ENCODE assay signal across 33 cellular contexts in the genomic region with DNA sequence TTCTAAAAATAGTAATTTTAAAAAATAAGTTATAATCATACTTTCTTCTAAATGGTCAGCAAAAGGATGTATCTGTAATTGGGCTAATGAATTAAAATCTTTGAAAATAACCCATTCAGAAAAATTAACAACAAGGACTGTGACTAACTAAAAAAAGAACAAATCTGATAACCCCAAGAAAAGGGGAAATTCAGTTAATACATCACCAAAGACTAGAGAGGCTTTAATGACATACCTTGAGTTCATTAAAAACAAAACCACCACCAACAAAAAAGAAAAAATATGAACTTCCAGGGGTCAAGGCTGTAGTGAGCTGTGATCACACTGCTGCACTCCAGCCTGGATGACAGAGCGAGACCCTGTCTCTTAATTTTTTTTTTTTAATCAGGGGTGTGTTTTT.
DNase-seq lines count a peak whose midpoint lies in the region; ATAC-seq, FAIRE-seq and TF ChIP-seq lines count a peak whose summit lies in the region.
"Had no signal": no experiment of that assay in that cellular context is flagged by ENCODE, and none has a peak within 500 bp of the region (broad histone marks: within the 10 kb centered on the region; RNA-seq: fewer than 3 reads in every experiment).

No MANE protein-coding gene starts in this region.

- FAIRE-seq in A204.1 (lab: Jason Lieb, UNC) (peak; percentile 59), RCC 7860 (lab: Jason Lieb, UNC) (no peak)
- FAIRE-seq: colon, H1, small intestine had no signal

- WGBS in endodermal cell (ENCODE audit: insufficient coverage in 1 of 2, insufficient read length in 1 of 2), 2 experiments, result 100% methylated on average over 1 of the region's 1 CpG; no CpG with 5 or more reads in 1 of the 2 experiments
- WGBS in esophagus muscularis mucosa, result 94% methylated on average over 1 of the region's 1 CpG

- no peaks in the 10 kb centered on the region for H3K27me3 Mint-ChIP-seq in endodermal cell (ENCODE audit: insufficient read depth)
- H3K27me3 Mint-ChIP-seq in CD14-positive monocyte (ENCODE audit: low read depth in 3 of 3), result peaks cover 0 to 3% (median 0%) of the 10 kb centered on the region in 3 donors
- H3K27me3 Mint-ChIP-seq: activated CD4-positive, alpha-beta memory T cell treated with anti-CD3 and anti-CD28 coated beads, Interleukin-2, amount 10 ng/mL, durations not matched to agents 7 days and 5 days; natural killer cell treated with Interleukin-12 subunit alpha and Interleukin-12 subunit beta and Interleukin-15 and Interleukin-18, amount 100 ng/mL, for 72 hours had no signal

- ATAC-seq in GM19025 (IDR thresholded peaks at IDR 0.05; ENCODE audit: low read depth, unreplicated experiment) (peak; percentile 40), HG03108 (IDR thresholded peaks at IDR 0.05; ENCODE audit: unreplicated experiment) (peak; percentile 39), HG03469 (IDR thresholded peaks at IDR 0.05; ENCODE audit: unreplicated experiment) (no peak)
- ATAC-seq: CD8-positive, alpha-beta T cell; mucosa of descending colon; natural killer cell treated with Interleukin-12 subunit alpha and Interleukin-12 subunit beta and Interleukin-15 and Interleukin-18, amount 100 ng/mL, for 72 hours had no signal

- no peak overlapping the region for H3K4me3 Mint-ChIP-seq in endodermal cell
- H3K4me3 Mint-ChIP-seq in CD14-positive monocyte, result no peak overlapping the region
- H3K4me3 Mint-ChIP-seq: activated CD4-positive, alpha-beta memory T cell treated with anti-CD3 and anti-CD28 coated beads, Interleukin-2, amount 10 ng/mL, durations not matched to agents 7 days and 5 days; CD8-positive, alpha-beta T cell; IgD-negative memory B cell; natural killer cell treated with Interleukin-12 subunit alpha and Interleukin-12 subunit beta and Interleukin-15 and Interleukin-18, amount 100 ng/mL, for 72 hours had no signal

- DNase-seq in RCC 7860 (ENCODE audit: low spot score) (peak; percentile 22), endodermal cell (no peak), CD14-positive monocyte (ENCODE audit: low spot score) (no peak), esophagus muscularis mucosa (ENCODE audit: extremely low spot score) (no peak)
- DNase-seq: 8988T; activated CD4-positive, alpha-beta memory T cell treated with anti-CD3 and anti-CD28 coated beads, Interleukin-2, amount 10 ng/mL, durations not matched to agents 7 days and 5 days; activated CD4-positive, alpha-beta T cell treated with anti-CD3 and anti-CD28 coated beads for 1 hour; activated CD8-positive, alpha-beta memory T cell treated with anti-CD3 and anti-CD28 coated beads, Interleukin-2, amount 50 U/mL, for 48 hours; activated naive CD4-positive, alpha-beta T cell treated with anti-CD3 and anti-CD28 coated beads, Interleukin-2, amount 50 U/mL, for 16 hours; AML-193; amniotic stem cell; CD8-positive, alpha-beta T cell; effector CD8-positive, alpha-beta T cell; erythroblast; head of caudate nucleus; mucosa of descending colon; NCI-H1105; NCI-H2029 treated with DMSO at 0.1 percent for 48 hours; retina; RPMI8226; small intestine; stimulated activated CD4-positive, alpha-beta T cell treated with anti-CD3 and anti-CD28 coated beads, Interleukin-1b, Interleukin-23, amount 100 ng/mL, for 48 hours; transverse colon had no signal

- H3K4me1 Mint-ChIP-seq in endodermal cell (no peaks in the 10 kb centered on the region), CD14-positive monocyte (no peaks in the 10 kb centered on the region)
- H3K4me1 Mint-ChIP-seq: IgD-negative memory B cell had no signal

- TF ChIP-seq CTCF in endodermal cell (conservative IDR thresholded peaks at IDR 0.05) (no peak), CD14-positive monocyte (IDR thresholded peaks at IDR 0.05) (no peak), esophagus muscularis mucosa (IDR thresholded peaks at IDR 0.05) (no peak)

- TF ChIP-seq EP300 in esophagus muscularis mucosa (IDR thresholded peaks at IDR 0.05), result no peak

- H3K27ac Mint-ChIP-seq in endodermal cell (no peak overlapping the region), CD14-positive monocyte (no peak overlapping the region)
- H3K27ac Mint-ChIP-seq: activated CD4-positive, alpha-beta memory T cell treated with anti-CD3 and anti-CD28 coated beads, Interleukin-2, amount 10 ng/mL, durations not matched to agents 7 days and 5 days; CD8-positive, alpha-beta T cell; IgD-negative memory B cell; natural killer cell treated with Interleukin-12 subunit alpha and Interleukin-12 subunit beta and Interleukin-15 and Interleukin-18, amount 100 ng/mL, for 72 hours had no signal

- H3K27ac ChIP-seq in endodermal cell (ENCODE audit: low read depth, low read length), result no peak overlapping the region
- no peak overlapping the region for H3K27ac ChIP-seq in esophagus muscularis mucosa (replicated peaks in 1 of 4)
- H3K27ac ChIP-seq: breast epithelium, transverse colon had no signal

- H3K9me3 Mint-ChIP-seq in endodermal cell, result no peaks in the 10 kb centered on the region
- H3K9me3 Mint-ChIP-seq in CD14-positive monocyte, result no peaks in the 10 kb centered on the region
- H3K9me3 Mint-ChIP-seq: activated CD4-positive, alpha-beta memory T cell treated with anti-CD3 and anti-CD28 coated beads, Interleukin-2, amount 10 ng/mL, durations not matched to agents 7 days and 5 days; CD8-positive, alpha-beta T cell; IgD-negative memory B cell; natural killer cell treated with Interleukin-12 subunit alpha and Interleukin-12 subunit beta and Interleukin-15 and Interleukin-18, amount 100 ng/mL, for 72 hours had no signal

- H3K4me1 ChIP-seq in endodermal cell (ENCODE audit: control insufficient read depth, insufficient read depth, low read length) (no peaks in the 10 kb centered on the region), esophagus muscularis mucosa (peaks cover 0 to 5% (median 0%) of the 10 kb centered on the region in 4 donors)
- H3K4me1 ChIP-seq: breast epithelium, transverse colon had no signal

- H3K36me3 Mint-ChIP-seq in endodermal cell (ENCODE audit: low read depth), result no peaks in the 10 kb centered on the region
- H3K36me3 Mint-ChIP-seq in CD14-positive monocyte, result no peaks in the 10 kb centered on the region
- H3K36me3 Mint-ChIP-seq: CD8-positive, alpha-beta T cell; natural killer cell treated with Interleukin-12 subunit alpha and Interleukin-12 subunit beta and Interleukin-15 and Interleukin-18, amount 100 ng/mL, for 72 hours had no signal

- H3K9me3 ChIP-seq in endodermal cell (ENCODE audit: control insufficient read depth, low read length) (no peaks in the 10 kb centered on the region), esophagus muscularis mucosa (no peaks in the 10 kb centered on the region)
- H3K9me3 ChIP-seq: breast epithelium, mucosa of descending colon, transverse colon had no signal

- H3K4me3 ChIP-seq in endodermal cell (ENCODE audit: low read length) (no peak overlapping the region), esophagus muscularis mucosa (no peak overlapping the region)
- H3K4me3 ChIP-seq: breast epithelium, lung, mucosa of descending colon, transverse colon had no signal

- no peaks in the 10 kb centered on the region for H3K36me3 ChIP-seq in endodermal cell (ENCODE audit: control insufficient read depth, insufficient read depth, low read length)
- H3K36me3 ChIP-seq in esophagus muscularis mucosa, result peaks cover 0 to 12% (median 5%) of the 10 kb centered on the region in 4 donors
- H3K36me3 ChIP-seq: breast epithelium had no signal

- H3K9ac ChIP-seq in endodermal cell (ENCODE audit: extremely low read depth, low read length, poor library complexity, severe bottlenecking), result no peak overlapping the region

- intact Hi-C loops in CD14-positive monocyte (cut with micrococcal nuclease) (no loop called here), esophagus muscularis mucosa (cut with DNase I) (no loop called here)

- TF ChIP-seq POLR2A in esophagus muscularis mucosa (IDR thresholded peaks at IDR 0.05; ENCODE audit: low read depth), result no peak

- no peaks in the 10 kb centered on the region for H3K27me3 ChIP-seq in endodermal cell (ENCODE audit: control insufficient read depth, insufficient read depth, low read length, poor library complexity, severe bottlenecking)
- no peaks in the 10 kb centered on the region for H3K27me3 ChIP-seq in esophagus muscularis mucosa
- H3K27me3 ChIP-seq: breast epithelium, transverse colon had no signal
